In the genomic region with DNA sequence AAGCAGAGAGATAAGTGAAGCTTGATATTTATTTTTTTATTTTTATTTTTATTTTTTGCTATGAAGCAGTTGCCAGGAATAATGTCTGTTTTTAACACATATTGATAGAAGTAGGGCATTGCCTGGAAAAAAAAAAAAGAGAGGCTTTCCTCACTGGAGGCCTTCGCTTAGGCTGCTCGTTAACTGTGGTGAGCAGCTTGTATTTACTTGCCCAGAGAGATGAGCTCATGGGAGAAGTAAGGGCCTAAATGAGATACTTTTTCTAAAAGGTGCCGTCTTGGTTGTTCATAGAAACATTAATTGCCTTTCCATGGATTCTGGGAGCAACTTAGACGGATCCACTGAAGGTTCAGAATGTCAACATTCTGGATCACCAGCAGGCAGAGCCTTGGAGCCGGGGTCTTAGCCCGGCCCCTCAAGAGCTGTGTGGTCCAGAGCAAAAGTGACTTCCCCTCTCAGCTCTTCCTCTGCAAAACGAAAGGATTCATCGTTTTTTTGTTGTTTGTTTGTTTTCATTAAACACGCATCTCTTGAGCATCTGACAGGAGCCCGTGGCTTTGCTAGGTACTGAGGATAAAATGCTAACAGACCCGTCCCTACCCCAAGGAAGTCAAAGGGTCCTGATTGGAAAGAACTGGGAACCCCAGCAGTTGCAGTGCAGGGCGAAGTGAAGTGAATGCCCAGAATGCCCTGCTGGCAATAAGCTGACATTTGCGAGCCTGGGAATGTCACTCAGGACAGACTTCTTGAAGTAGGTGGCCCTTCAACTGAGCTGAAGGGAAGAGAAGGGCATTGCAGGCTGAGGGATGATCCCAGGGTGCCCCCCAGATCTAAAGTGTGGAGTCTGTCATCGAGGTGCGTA, we compare ENCODE assay signal across 14 cellular contexts.
A peak's percentile ranks its signal among the peaks of the same experiment; 100 is the strongest.
DNase-seq lines count a peak whose midpoint lies in the region; ATAC-seq and TF ChIP-seq lines count a peak whose summit lies in the region.
"Had no signal": no experiment of that assay in that cellular context is flagged by ENCODE, and none has a peak within 500 bp of the region (broad histone marks: within the 10 kb centered on the region; RNA-seq: fewer than 3 reads in every experiment).

No MANE protein-coding gene starts in this region.

- peaks cover 7% of the 10 kb centered on the region for H3K4me1 ChIP-seq in smooth muscle cell (ENCODE audit: low read depth)

- H3K27ac Mint-ChIP-seq in activated CD8-positive, alpha-beta memory T cell treated with anti-CD3 and anti-CD28 coated beads, Interleukin-2, amount 10 ng/mL, durations not matched to agents 7 days and 5 days: no peak overlapping the region
- H3K27ac Mint-ChIP-seq in Calu3 (ENCODE audit: unreplicated experiment): no peak overlapping the region

- no peak overlapping the region for H2AFZ ChIP-seq in smooth muscle cell (ENCODE audit: low read depth)

- peaks cover 28% of the 10 kb centered on the region for H3K4me1 Mint-ChIP-seq in activated CD8-positive, alpha-beta memory T cell treated with anti-CD3 and anti-CD28 coated beads, Interleukin-2, amount 10 ng/mL, durations not matched to agents 7 days and 5 days
- H3K4me1 Mint-ChIP-seq in Calu3 (ENCODE audit: low read depth, unreplicated experiment): peaks cover 21% of the 10 kb centered on the region

- H3K27me3 ChIP-seq in smooth muscle cell (ENCODE audit: low read depth): no peaks in the 10 kb centered on the region

- H3K36me3 ChIP-seq in smooth muscle cell (ENCODE audit: low read depth): no peaks in the 10 kb centered on the region

- H3K79me2 ChIP-seq in smooth muscle cell (ENCODE audit: low read depth): no peaks in the 10 kb centered on the region

- H3K27me3 Mint-ChIP-seq in activated CD8-positive, alpha-beta memory T cell treated with anti-CD3 and anti-CD28 coated beads, Interleukin-2, amount 10 ng/mL, durations not matched to agents 7 days and 5 days: no peaks in the 10 kb centered on the region
- H3K27me3 Mint-ChIP-seq in Calu3 (ENCODE audit: unreplicated experiment): no peaks in the 10 kb centered on the region

- H3K9ac ChIP-seq in smooth muscle cell (ENCODE audit: low read depth): peak overlapping the region; percentile 18

- H3K4me3 ChIP-seq in smooth muscle cell: no peak overlapping the region
- H3K4me3 ChIP-seq: SK-N-MC had no signal

- no TSS peak for BruUV-seq in Calu3 (replicated peaks; lab: Mats Ljungman, UMichigan)

- WGBS in smooth muscle cell (ENCODE audit: low lambda C conversion rate): 84% methylated on average over 15 of the region's 15 CpGs

- peak; percentile 37 for DNase-seq in activated CD8-positive, alpha-beta memory T cell treated with anti-CD3 and anti-CD28 coated beads, Interleukin-2, amount 10 ng/mL, durations not matched to agents 7 days and 5 days
- DNase-seq in activated CD8-positive, alpha-beta memory T cell treated with anti-CD3 and anti-CD28 coated beads for 24 hours: no peak
- DNase-seq in NCI-H2171 treated with DMSO at 0.1 percent for 48 hours (lab: John Stamatoyannopoulos, UW) (peak; percentile 70), epithelial cell of prostate (ENCODE audit: low read depth, low spot score) (peak; percentile 22), smooth muscle cell (lab: John Stamatoyannopoulos, UW; ENCODE audit: unreplicated experiment) (no peak), caudate nucleus (lab: John Stamatoyannopoulos, UW) (no peak), Calu3 (no peak)
- DNase-seq: DND-41, HCEC 1CT, NCI-H1105 treated with DMSO at 0.1 percent for 48 hours, NCI-H187 treated with DMSO at 0.1 percent for 48 hours, NCI-H510A treated with DMSO at 0.1 percent for 48 hours had no signal

- H3K36me3 Mint-ChIP-seq in activated CD8-positive, alpha-beta memory T cell treated with anti-CD3 and anti-CD28 coated beads, Interleukin-2, amount 10 ng/mL, durations not matched to agents 7 days and 5 days: peaks cover 11% of the 10 kb centered on the region
- no peaks in the 10 kb centered on the region for H3K36me3 Mint-ChIP-seq in Calu3 (ENCODE audit: insufficient read depth, unreplicated experiment)

- intact Hi-C loops in Calu3 (cut with micrococcal nuclease; ENCODE audit: unreplicated experiment): no loop called here

- CTCF ChIA-PET in activated CD8-positive, alpha-beta memory T cell treated with anti-CD3 and anti-CD28 coated beads, Interleukin-2, amount 10 ng/mL, durations not matched to agents 7 days and 5 days (lab: Charles Lee): interaction anchor here (0.7 to 1.6 kb wide), 3 partner anchors 15 to 148 kb away, joined by 3 to 5 read pairs (median 4); no protein-coding TSS in a partner anchor
- CTCF ChIA-PET in Calu3 (lab: Charles Lee): no interaction called here

- no peak for ATAC-seq in activated CD8-positive, alpha-beta memory T cell treated with anti-CD3 and anti-CD28 coated beads, Interleukin-2, amount 10 ng/mL, durations not matched to agents 7 days and 5 days
- no peak for ATAC-seq in HG03442 (IDR thresholded peaks at IDR 0.05; ENCODE audit: unreplicated experiment)

- no peaks in the 10 kb centered on the region for H3K9me3 ChIP-seq in smooth muscle cell (replicated peaks; ENCODE audit: low read depth)

- TF ChIP-seq CTCF in smooth muscle cell (IDR thresholded peaks at IDR 0.05; ENCODE audit: borderline replicate concordance, insufficient read depth, poor library complexity, severe bottlenecking) (no peak), Calu3 (IDR thresholded peaks at IDR 0.05; ENCODE audit: unreplicated experiment) (no peak)

- H3K4me3 Mint-ChIP-seq in activated CD8-positive, alpha-beta memory T cell treated with anti-CD3 and anti-CD28 coated beads, Interleukin-2, amount 10 ng/mL, durations not matched to agents 7 days and 5 days: no peak overlapping the region
- no peak overlapping the region for H3K4me3 Mint-ChIP-seq in Calu3 (ENCODE audit: low read depth, unreplicated experiment)

- no peak overlapping the region for H3K27ac ChIP-seq in epithelial cell of prostate
- peak overlapping the region; percentile 59 for H3K27ac ChIP-seq in smooth muscle cell (ENCODE audit: low read depth)
- no peak overlapping the region for H3K27ac ChIP-seq in caudate nucleus (ENCODE audit: low read depth, low read length)
- H3K27ac ChIP-seq: SK-N-MC had no signal

- H3F3A ChIP-seq in smooth muscle cell (ENCODE audit: low read depth): no peaks in the 10 kb centered on the region

- peak overlapping the region; percentile 6 for H3K4me2 ChIP-seq in smooth muscle cell

- no peaks in the 10 kb centered on the region for H4K20me1 ChIP-seq in smooth muscle cell (ENCODE audit: low read depth)

- no peaks in the 10 kb centered on the region for H3K9me3 Mint-ChIP-seq in activated CD8-positive, alpha-beta memory T cell treated with anti-CD3 and anti-CD28 coated beads, Interleukin-2, amount 10 ng/mL, durations not matched to agents 7 days and 5 days (ENCODE audit: low read depth)
- H3K9me3 Mint-ChIP-seq in Calu3 (ENCODE audit: low read depth, unreplicated experiment): no peaks in the 10 kb centered on the region

Comparison
In these comparisons a context has a peak if more than half of its experiments do, and no peak if none do; other contexts are left out.
1. DNase-seq: peak in activated CD8-positive, alpha-beta memory T cell treated with anti-CD3 and anti-CD28 coated beads, Interleukin-2, amount 10 ng/mL, durations not matched to agents 7 days and 5 days (single experiment), NCI-H2171 treated with DMSO at 0.1 percent for 48 hours (single experiment) and epithelial cell of prostate (single experiment); none in activated CD8-positive, alpha-beta memory T cell treated with anti-CD3 and anti-CD28 coated beads for 24 hours (single experiment), smooth muscle cell (single experiment), caudate nucleus (0 of 61) and Calu3 (single experiment).